ENCODE assay signal across 10 cellular contexts in the genomic region with DNA sequence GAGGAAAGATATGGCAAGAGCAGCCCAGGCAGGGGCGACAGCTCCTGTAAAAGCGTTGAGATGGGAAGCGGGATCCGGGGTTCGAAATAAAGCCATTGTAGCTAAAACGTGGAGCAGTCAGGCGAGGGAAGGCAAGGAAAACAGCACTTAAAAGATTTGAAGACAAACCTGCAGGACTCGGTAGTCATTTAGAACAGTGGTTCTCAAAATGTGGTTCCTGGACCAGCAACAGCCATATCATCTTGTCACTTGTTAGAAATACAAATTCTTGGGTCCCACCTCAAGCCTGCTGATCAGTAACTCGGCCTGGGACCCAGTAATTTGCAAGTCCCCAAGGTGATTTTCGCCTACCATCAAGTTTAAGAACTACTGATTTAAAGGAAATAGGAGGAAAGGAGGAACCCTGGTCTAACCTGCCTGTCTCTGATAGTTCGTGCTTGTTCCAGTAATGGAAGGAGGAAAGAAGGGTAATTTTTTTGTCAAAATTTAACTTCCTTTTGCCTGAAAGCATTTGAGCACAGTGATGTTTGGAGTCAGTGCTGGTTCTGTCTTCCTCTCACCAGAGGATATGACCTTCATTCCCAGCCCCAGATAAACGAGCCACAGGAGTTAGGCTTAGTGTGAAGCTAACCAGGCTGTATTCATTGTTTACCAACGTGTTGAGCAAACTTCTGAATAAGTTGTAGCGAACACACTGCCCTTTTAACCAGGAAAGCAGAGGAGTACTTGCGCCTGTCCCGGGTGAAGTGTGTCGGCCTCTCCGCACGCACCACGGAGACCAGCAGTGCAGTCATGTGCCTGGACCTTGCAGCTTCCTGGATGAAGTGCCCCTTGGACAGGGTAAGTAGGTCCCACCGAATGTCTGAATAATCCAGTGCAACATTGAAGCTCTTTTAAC. TPM values are rescaled to one million over a fixed set of nuclear protein-coding genes. Genes with fewer than 3 reads are reported as not detected.
DNase-seq lines count a peak whose midpoint lies in the region; ATAC-seq, FAIRE-seq and TF ChIP-seq lines count a peak whose summit lies in the region.
"Had no signal": no experiment of that assay in that cellular context is flagged by ENCODE, and none has a peak within 500 bp of the region (broad histone marks: within the 10 kb centered on the region; RNA-seq: fewer than 3 reads in every experiment).

No MANE protein-coding gene starts in this region.

- POLR2A ChIA-PET in BJ (lab: Charles Lee) (no interaction called here), IMR-90 (lab: Charles Lee; ENCODE audit: unreplicated experiment) (interaction anchor here (0.6 kb wide), 1 partner anchor 139 kb away, joined by 16 read pairs; no protein-coding TSS in a partner anchor)

- peak overlapping the region; percentile 95 for H3K4me2 ChIP-seq in IMR-90 (ENCODE audit: low read depth, low read length)

- H3K56ac ChIP-seq in IMR-90 (ENCODE audit: extremely low read depth, insufficient read depth, low read length) = peak overlapping the region; percentile 66; the same call in 1 of the 2 replicates

- intact Hi-C loops in IMR-90 (cut with micrococcal nuclease) = loop anchor here (1.0 to 2.0 kb wide), 2 partner anchors 113 to 140 kb away; a partner anchor contains a TSS

- H3K4ac ChIP-seq in IMR-90 (ENCODE audit: low read depth, low read length) = peak overlapping the region; percentile 59

- peak overlapping the region; percentile 81 for H3K9ac ChIP-seq in IMR-90 (ENCODE audit: low read depth, low read length)

- peak overlapping the region; percentile 93 for H3K23ac ChIP-seq in IMR-90 (ENCODE audit: low read depth, low read length)

- dilution Hi-C loops in IMR-90 (cut with HindIII; ENCODE audit: low sequenced_read_pairs, unreplicated experiment) = no loop called here

- WGBS in IMR-90 (ENCODE audit: extremely low coverage in 2 of 2, insufficient read length in 1 of 2), 2 experiments = 13% methylated on average over 10 of the region's 21 CpGs; no CpG with 5 or more reads in 1 of the 2 experiments

- no peak for TF ChIP-seq CTCF in BJ (IDR thresholded peaks at IDR 0.05; ENCODE audit: insufficient read depth, low read depth, low read length)
- TF ChIP-seq CTCF in IMR-90 (conservative IDR thresholded peaks at IDR 0.05; ENCODE audit: low read depth, low read length) = no peak
- no peak for TF ChIP-seq CTCF in choroid plexus epithelial cell (conservative IDR thresholded peaks at IDR 0.05; ENCODE audit: low read depth, low read length)

- H2AK5ac ChIP-seq in IMR-90 (ENCODE audit: low read depth, low read length) = peak overlapping the region; percentile 62; the same call in 1 of the 2 replicates

- H3K79me1 ChIP-seq in IMR-90 (ENCODE audit: low read depth in 1 of 2, low read length in 2 of 2) = peaks cover 22 to 44% of the 10 kb centered on the region in 2 experiments

- no peak for TF ChIP-seq RAD21 in IMR-90 (IDR thresholded peaks at IDR 0.05; ENCODE audit: low read length)

- H2AK9ac ChIP-seq in IMR-90 (replicated peaks; ENCODE audit: low read depth, low read length, poor library complexity) = peak overlapping the region; percentile 60

- H3K27ac ChIP-seq in IMR-90 (ENCODE audit: insufficient read depth, low read length) = peak overlapping the region; percentile 72

- H3K9me1 ChIP-seq in IMR-90 (ENCODE audit: insufficient read depth, low read length) = peaks cover 5% of the 10 kb centered on the region

- ATAC-seq in IMR-90 (ENCODE audit: low read depth) = no peak
- ATAC-seq in HG02884 (IDR thresholded peaks at IDR 0.05; ENCODE audit: unreplicated experiment) = no peak
- ATAC-seq in HG02610 (IDR thresholded peaks at IDR 0.05; ENCODE audit: unreplicated experiment) = no peak

- peak overlapping the region; percentile 14; the same call in 1 of the 2 replicates for H4K5ac ChIP-seq in IMR-90 (ENCODE audit: low read depth, low read length)

- TF ChIP-seq POLR2A in IMR-90 (IDR thresholded peaks at IDR 0.05; ENCODE audit: low read depth, low read length) = no peak
- TF ChIP-seq POLR2A in H54 (IDR thresholded peaks at IDR 0.05; ENCODE audit: low read depth, low read length) = no peak

- peak overlapping the region; percentile 69 for H3K14ac ChIP-seq in IMR-90 (replicated peaks; ENCODE audit: low read depth, low read length)

- no peak overlapping the region for H2BK20ac ChIP-seq in IMR-90 (ENCODE audit: low read depth, low read length)

- no peaks in the 10 kb centered on the region for H3K36me3 ChIP-seq in BJ (ENCODE audit: control insufficient read depth, insufficient read depth, low read length)
- H3K36me3 ChIP-seq in IMR-90 (ENCODE audit: control insufficient read depth, insufficient read depth, low read length) = peaks cover 1% of the 10 kb centered on the region; the same call in 1 of the 2 replicates

- DNase-seq in BJ (ENCODE audit: low read depth) = no peak
- peak; percentile 40 for DNase-seq in IMR-90
- peak; percentile 67 for DNase-seq in choroid plexus epithelial cell (ENCODE audit: low read depth)
- DNase-seq in H54 (ENCODE audit: insufficient read length, low spot score) = no peak
- no peak for DNase-seq in T1000 (lab: John Stamatoyannopoulos, UW)
- DNase-seq: naive B cell had no signal

- H2AFZ ChIP-seq in IMR-90 (replicated peaks; ENCODE audit: low read length, poor library complexity) = peak overlapping the region; percentile 100

- H2BK5ac ChIP-seq in IMR-90 (ENCODE audit: low read depth, low read length, poor library complexity, severe bottlenecking) = peak overlapping the region; percentile 84

- peak overlapping the region; percentile 81 for H3K4me3 ChIP-seq in BJ (ENCODE audit: low read depth, low read length)
- H3K4me3 ChIP-seq in IMR-90 (ENCODE audit: insufficient read depth, low read depth, low read length) = peak overlapping the region; percentile 88
- peak overlapping the region; percentile 93 for H3K4me3 ChIP-seq in choroid plexus epithelial cell (ENCODE audit: low read depth, low read length)
- H3K4me3 ChIP-seq in mononuclear cell (ENCODE audit: low read length) = peak overlapping the region; percentile 90

- H4K20me1 ChIP-seq in IMR-90 (ENCODE audit: insufficient read depth, low read length) = peaks cover 36% of the 10 kb centered on the region

- in situ Hi-C loops in IMR-90 (cut with MboI; ENCODE audit: low sequenced_read_pairs) = no loop called here

- CTCF ChIA-PET in BJ (lab: Yijun Ruan, JAX) = interaction anchor here (0.6 to 2.1 kb wide), 8 partner anchors 15 to 200 kb away, joined by 3 to 11 read pairs (median 4); no protein-coding TSS in a partner anchor
- CTCF ChIA-PET in IMR-90 (lab: Yijun Ruan, JAX) = interaction anchor here (0.5 to 2.4 kb wide), 4 partner anchors 13 to 1628 kb away, joined by 3 to 9 read pairs (median 5); no protein-coding TSS in a partner anchor

- peak overlapping the region; percentile 61; the same call in 1 of the 2 replicates for H2BK120ac ChIP-seq in IMR-90 (ENCODE audit: low read depth, low read length)

- H4K8ac ChIP-seq in IMR-90 (ENCODE audit: low read depth in 2 of 2, low read length in 2 of 2) = peak overlapping the region; percentile 33 to 74; a peak in 3 of 4 replicates

- peaks cover 6% of the 10 kb centered on the region for H3K4me1 ChIP-seq in IMR-90 (ENCODE audit: control insufficient read depth, insufficient read depth, low read length)
- peaks cover 32% of the 10 kb centered on the region for H3K4me1 ChIP-seq in mononuclear cell (ENCODE audit: insufficient read depth, low read length)

- peak overlapping the region; percentile 30; the same call in 1 of the 2 replicates for H3K18ac ChIP-seq in IMR-90 (ENCODE audit: low read depth, low read length)

- H3K9me3 ChIP-seq in IMR-90 (ENCODE audit: control insufficient read depth, insufficient read depth, low read length) (no peaks in the 10 kb centered on the region), mononuclear cell (ENCODE audit: low read depth, low read length) (no peaks in the 10 kb centered on the region)

- H4K91ac ChIP-seq in IMR-90 (ENCODE audit: insufficient read depth, low read depth, low read length) = no peak overlapping the region

- H3K27me3 ChIP-seq in BJ (ENCODE audit: control insufficient read depth, insufficient read depth, low read length) = no peaks in the 10 kb centered on the region
- H3K27me3 ChIP-seq in IMR-90 (ENCODE audit: control insufficient read depth, insufficient read depth, low read length) = no peaks in the 10 kb centered on the region
- no peaks in the 10 kb centered on the region for H3K27me3 ChIP-seq in mononuclear cell (ENCODE audit: insufficient read depth, low read length)

- no TSS peak for BruUV-seq in IMR-90 (replicated peaks; lab: Mats Ljungman, UMichigan)

- no peak for FAIRE-seq in H54 (lab: Jason Lieb, UNC)
- FAIRE-seq: TTC549 had no signal

- peak overlapping the region; percentile 31; the same call in 1 of the 3 replicates for H2BK15ac ChIP-seq in IMR-90 (ENCODE audit: low read depth, low read length)

TF ChIP-seq in IMR-90, 13 proteins besides CTCF, POLR2A, EP300 and RAD21 (continues in another document):
- TF ChIP-seq CHD1 (IDR thresholded peaks at IDR 0.05; ENCODE audit: low read depth, low read length) = 0 out of 2 replicates have a peak, but pooled peaks have one; percentile 4
- TF ChIP-seq, protein P1, sequence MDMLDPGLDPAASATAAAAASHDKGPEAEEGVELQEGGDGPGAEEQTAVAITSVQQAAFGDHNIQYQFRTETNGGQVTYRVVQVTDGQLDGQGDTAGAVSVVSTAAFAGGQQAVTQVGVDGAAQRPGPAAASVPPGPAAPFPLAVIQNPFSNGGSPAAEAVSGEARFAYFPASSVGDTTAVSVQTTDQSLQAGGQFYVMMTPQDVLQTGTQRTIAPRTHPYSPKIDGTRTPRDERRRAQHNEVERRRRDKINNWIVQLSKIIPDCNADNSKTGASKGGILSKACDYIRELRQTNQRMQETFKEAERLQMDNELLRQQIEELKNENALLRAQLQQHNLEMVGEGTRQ (IDR thresholded peaks at IDR 0.05; ENCODE audit: low read depth, low read length) = peak; percentile 46; the same call in 1 of the 2 replicates

RNA-seq across cellular contexts. Expression of a gene that starts 1.1 kb away (rescaled TPM):
- polyA plus RNA-seq in BJ (2011; rRNA removed) = 8.0 and 8.9 TPM in 2 replicates
- polyA minus RNA-seq in BJ (2011; rRNA and poly(A)+ RNA removed) = 1.8 and 2.0 TPM in 2 replicates
- total RNA-seq in IMR-90 (2012; rRNA removed) = 9.0 and 13.1 TPM in 2 replicates
- polyA plus RNA-seq in IMR-90 (2012; rRNA removed) = 14.7 and 15.9 TPM in 2 replicates
- polyA plus RNA-seq in IMR-90 (2012; cell fraction: cytosol; rRNA removed) = 6.3 and 9.5 TPM in 2 replicates
- 6.4 and 13.5 TPM in 2 replicates for polyA plus RNA-seq in IMR-90 (2012; cell fraction: nucleus; rRNA removed; ENCODE audit: low replicate concordance)
- total RNA-seq in mononuclear cell = 2.4 TPM

RNA-seq across cellular contexts. Expression of a gene that starts 1.6 kb away (rescaled TPM):
- 26.4 and 49.6 TPM in 2 replicates for polyA plus RNA-seq in BJ (2011; rRNA removed)
- 20.3 and 29.0 TPM in 2 replicates for polyA minus RNA-seq in BJ (2011; rRNA and poly(A)+ RNA removed)
- 89.4 and 174 TPM in 2 replicates for total RNA-seq in IMR-90 (2012; rRNA removed)
- polyA plus RNA-seq in IMR-90 (2012; rRNA removed) = 24.2 and 42.3 TPM in 2 replicates
- 5.9 TPM in 2 replicates for polyA plus RNA-seq in IMR-90 (2012; cell fraction: cytosol; rRNA removed)
- 1.8 and 22.6 TPM in 2 replicates for polyA plus RNA-seq in IMR-90 (2012; cell fraction: nucleus; rRNA removed; ENCODE audit: low replicate concordance)
- 51.4 TPM for total RNA-seq in mononuclear cell

RNA-seq across cellular contexts. Expression of a gene that starts 57.6 kb away (rescaled TPM):
- polyA plus RNA-seq in BJ (2011; rRNA removed) (0.04 and 0.10 TPM in 2 replicates), IMR-90 (2012; rRNA removed) (0.03 and 0.17 TPM in 2 replicates)
- polyA minus RNA-seq in BJ (2011; rRNA and poly(A)+ RNA removed) = not detected in 2 replicates
- total RNA-seq in IMR-90 (2012; rRNA removed) (under 0.01 TPM in 2 replicates), mononuclear cell (0.10 TPM)
- polyA plus RNA-seq in IMR-90 (2012; cell fraction: cytosol; rRNA removed) = 0.01 TPM in 2 replicates
- polyA plus RNA-seq in IMR-90 (2012; cell fraction: nucleus; rRNA removed; ENCODE audit: low replicate concordance) = 0.10 and 0.12 TPM in 2 replicates

Comparison
In these comparisons a context has a peak if more than half of its experiments do, and no peak if none do; other contexts are left out.
1. DNase-seq: peak in IMR-90 (single experiment) and choroid plexus epithelial cell (single experiment); none in BJ (single experiment), H54 (single experiment) and T1000 (single experiment).
2. Peak in every context shown above with its lines, with median percentiles within 50 percentile points of each other: H3K4me3 ChIP-seq.